Comparison of ENCODE assay signal across 1 cellular context in genomic region chr1:54507471-54507870, GRCh38.
TF ChIP-seq lines count a peak whose summit lies in the region.

No MANE protein-coding gene starts in this region.

TF ChIP-seq in HCT116, 20 proteins besides CTCF, POLR2A, EP300 and RAD21:
- TF ChIP-seq FOSL1 (IDR thresholded peaks at IDR 0.05; ENCODE audit: low read depth): no peak
- no peak for TF ChIP-seq MAX (IDR thresholded peaks at IDR 0.05)
- TF ChIP-seq CBX3 (IDR thresholded peaks at IDR 0.05; ENCODE audit: low read depth): no peak
- TF ChIP-seq CEBPB (IDR thresholded peaks at IDR 0.05; ENCODE audit: low read depth): no peak
- TF ChIP-seq ZFX (IDR thresholded peaks at IDR 0.05): no peak
- TF ChIP-seq ATF3 (IDR thresholded peaks at IDR 0.05): no peak
- no peak for TF ChIP-seq SRF (IDR thresholded peaks at IDR 0.05; ENCODE audit: low read depth)
- no peak for TF ChIP-seq YY1 (IDR thresholded peaks at IDR 0.05; ENCODE audit: extremely low read depth, insufficient replicate concordance, low read depth, low read length)
- no peak for TF ChIP-seq REST (IDR thresholded peaks at IDR 0.05; ENCODE audit: low read depth)
